ENCODE assay signal across 11 cellular contexts in the genomic region with DNA sequence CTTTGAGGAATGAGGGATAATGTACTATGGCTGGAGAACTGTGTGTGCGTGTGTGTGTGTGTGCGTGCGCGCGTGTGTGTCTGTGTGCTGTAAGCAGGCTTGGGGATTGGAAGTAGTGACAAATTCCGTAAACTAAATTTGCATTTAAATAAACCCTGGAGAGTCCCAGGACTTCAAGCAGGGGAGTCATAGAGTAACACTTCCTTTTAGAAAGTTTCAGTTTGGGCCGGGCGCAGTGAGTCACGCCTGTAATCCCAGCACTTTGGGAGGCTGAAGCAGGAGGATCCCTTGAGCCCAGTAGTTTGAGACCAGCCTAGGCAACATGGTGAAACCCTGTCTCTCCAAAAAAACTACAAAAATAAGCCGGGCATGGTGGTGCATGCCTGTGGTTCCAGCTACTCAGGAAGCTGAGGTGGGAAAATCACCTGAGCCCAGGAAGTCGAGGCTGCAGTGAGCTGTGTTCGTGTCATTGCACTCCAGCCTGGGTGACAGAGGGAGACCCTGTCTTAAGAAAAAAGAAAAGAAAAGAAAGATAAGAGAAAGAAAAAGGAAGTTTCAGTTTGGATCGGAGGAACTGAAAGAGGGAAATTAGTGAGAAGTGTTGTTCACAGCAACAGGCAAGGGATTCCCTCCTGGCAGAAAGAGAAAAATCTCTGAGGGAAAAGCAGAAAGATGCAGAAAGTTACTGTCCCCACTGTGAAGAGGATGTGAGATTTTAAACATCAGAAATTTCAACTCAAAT.
DNase-seq lines count a peak whose midpoint lies in the region; ATAC-seq and TF ChIP-seq lines count a peak whose summit lies in the region.
"Had no signal": no experiment of that assay in that cellular context is flagged by ENCODE, and none has a peak within 500 bp of the region (broad histone marks: within the 10 kb centered on the region; RNA-seq: fewer than 3 reads in every experiment).

No MANE protein-coding gene starts in this region.

- no peaks in the 10 kb centered on the region for H3K4me1 ChIP-seq in right atrium auricular region

- H3K4me1 Mint-ChIP-seq in Calu3 (ENCODE audit: low read depth, unreplicated experiment) = no peaks in the 10 kb centered on the region

- H3K27me3 Mint-ChIP-seq in Calu3 (ENCODE audit: unreplicated experiment) = no peaks in the 10 kb centered on the region

- H3K36me3 ChIP-seq in right atrium auricular region = no peaks in the 10 kb centered on the region

- CTCF ChIA-PET in Calu3 (lab: Charles Lee) = no interaction called here

- no peak overlapping the region for H3K4me3 Mint-ChIP-seq in Calu3 (ENCODE audit: low read depth, unreplicated experiment)

- H3K27ac ChIP-seq in right atrium auricular region = no peak overlapping the region
- H3K27ac ChIP-seq: VCaP had no signal

- no peak overlapping the region for H3K27ac Mint-ChIP-seq in Calu3 (ENCODE audit: unreplicated experiment)

- no peaks in the 10 kb centered on the region for H3K27me3 ChIP-seq in right atrium auricular region

- no peak for TF ChIP-seq CTCF in foreskin fibroblast (IDR thresholded peaks at IDR 0.05; ENCODE audit: low read depth, low read length)
- TF ChIP-seq CTCF in right atrium auricular region (IDR thresholded peaks at IDR 0.05) = no peak
- TF ChIP-seq CTCF in Calu3 (IDR thresholded peaks at IDR 0.05; ENCODE audit: unreplicated experiment) = no peak

- no peak overlapping the region for H3K4me3 ChIP-seq in foreskin fibroblast (ENCODE audit: low read depth in 1 of 2, low read length in 2 of 2)
- no peak overlapping the region for H3K4me3 ChIP-seq in right atrium auricular region

- H3K9me3 Mint-ChIP-seq in Calu3 (ENCODE audit: low read depth, unreplicated experiment) = no peaks in the 10 kb centered on the region

- BruUV-seq in Calu3 (replicated peaks; lab: Mats Ljungman, UMichigan) = no TSS peak

- DNase-seq in iPS DF 4.7 (ENCODE audit: extremely low read depth, low spot score) (peak; percentile 38), foreskin fibroblast (no peak), amniotic stem cell (lab: John Stamatoyannopoulos, UW) (no peak), right atrium auricular region (ENCODE audit: low spot score) (no peak), Calu3 (no peak)
- DNase-seq: DMS 273 treated with DMSO at 0.1 percent for 48 hours, NCI-H526 treated with DMSO at 0.1 percent for 48 hours had no signal

- no peaks in the 10 kb centered on the region for H3K9me3 ChIP-seq in right atrium auricular region

- H3K36me3 Mint-ChIP-seq in Calu3 (ENCODE audit: insufficient read depth, unreplicated experiment) = no peaks in the 10 kb centered on the region

- peak; percentile 72 for ATAC-seq in GM18511 (IDR thresholded peaks at IDR 0.05; ENCODE audit: unreplicated experiment)
- peak; percentile 86 for ATAC-seq in GM21723 (IDR thresholded peaks at IDR 0.05; ENCODE audit: unreplicated experiment)
- peak; percentile 83 for ATAC-seq in HG03342 (IDR thresholded peaks at IDR 0.05; ENCODE audit: unreplicated experiment)

- intact Hi-C loops in Calu3 (cut with micrococcal nuclease; ENCODE audit: unreplicated experiment) = no loop called here
